In genomic region chr7:114047889-114048288, GRCh38 we compare ENCODE assay signal across 9 cellular contexts.
DNase-seq lines count a peak whose midpoint lies in the region; ATAC-seq and TF ChIP-seq lines count a peak whose summit lies in the region.
"Had no signal": no experiment of that assay in that cellular context is flagged by ENCODE, and none has a peak within 500 bp of the region (broad histone marks: within the 10 kb centered on the region; RNA-seq: fewer than 3 reads in every experiment).

No MANE protein-coding gene starts in this region.

- H3K36me3 ChIP-seq in MG63 (no peaks in the 10 kb centered on the region), lung (ENCODE audit: control insufficient read depth in 2 of 2, insufficient read depth in 2 of 2, low read length in 2 of 2) (no peaks in the 10 kb centered on the region)

- H3K4me1 ChIP-seq in lung (ENCODE audit: control insufficient read depth in 2 of 2, insufficient read depth in 2 of 2, low read length in 2 of 2) = no peaks in the 10 kb centered on the region

- H3K9me3 Mint-ChIP-seq in CD4-positive, alpha-beta T cell = no peaks in the 10 kb centered on the region

- no peak for ATAC-seq in CD4-positive, alpha-beta T cell (ENCODE audit: poor library complexity)
- ATAC-seq in lung (ENCODE audit: insufficient read depth, low FRiP score) = peak; percentile 27

- H3K27me3 Mint-ChIP-seq in CD4-positive, alpha-beta T cell = no peaks in the 10 kb centered on the region

- H3K9me3 ChIP-seq in CD4-positive, alpha-beta T cell (ENCODE audit: control insufficient read depth, low read length) = no peaks in the 10 kb centered on the region
- H3K9me3 ChIP-seq in MG63 (no peaks in the 10 kb centered on the region), lung (ENCODE audit: control insufficient read depth in 2 of 2, insufficient read depth in 1 of 2, low read length in 1 of 2) (peaks cover 0 to 1% of the 10 kb centered on the region in 2 donors)

- no peak overlapping the region for H3K27ac ChIP-seq in CD4-positive, alpha-beta T cell (ENCODE audit: low read depth, low read length)
- no peak overlapping the region for H3K27ac ChIP-seq in lung (ENCODE audit: low read depth in 1 of 2, low read length in 1 of 2)

- POLR2A ChIA-PET in CD4-positive, alpha-beta T cell (lab: Charles Lee) = interaction anchor here (0.7 kb wide), 1 partner anchor 21 kb away, joined by 3 read pairs; no protein-coding TSS in a partner anchor

- intact Hi-C loops in CD4-positive, alpha-beta T cell (cut with DNase I, micrococcal nuclease) = no loop called here

- CTCF ChIA-PET in CD4-positive, alpha-beta T cell (lab: Charles Lee) = no interaction called here

- peak overlapping the region; percentile 83 for H3K4me3 Mint-ChIP-seq in CD4-positive, alpha-beta T cell

- peak overlapping the region; percentile 40 for H3K4me3 ChIP-seq in MG63
- H3K4me3 ChIP-seq in lung = no peak overlapping the region

- H3K36me3 Mint-ChIP-seq in CD4-positive, alpha-beta T cell (ENCODE audit: low read depth) = no peaks in the 10 kb centered on the region

- no peak overlapping the region for H3K27ac Mint-ChIP-seq in CD4-positive, alpha-beta T cell

- H3K27me3 ChIP-seq in CD4-positive, alpha-beta T cell (ENCODE audit: control insufficient read depth, insufficient read depth, low read length) = no peaks in the 10 kb centered on the region
- H3K27me3 ChIP-seq in MG63 (no peaks in the 10 kb centered on the region), lung (ENCODE audit: control insufficient read depth, insufficient read depth) (no peaks in the 10 kb centered on the region)

- no peak for TF ChIP-seq CTCF in CD4-positive, alpha-beta T cell (IDR thresholded peaks at IDR 0.05)
- no peak for TF ChIP-seq CTCF in lung (IDR thresholded peaks at IDR 0.05; ENCODE audit: control extremely low read depth, extremely low read depth)

- WGBS in lung, 2 donors = 49 to 67% methylated on average over 2 of the region's 2 CpGs

- peaks cover 30% of the 10 kb centered on the region for H3K4me1 Mint-ChIP-seq in CD4-positive, alpha-beta T cell (ENCODE audit: low read depth)

- DNase-seq in CD4-positive, alpha-beta T cell = no peak
- no peak for DNase-seq in MG63
- DNase-seq in amniotic epithelial cell (ENCODE audit: low read depth) = peak; percentile 92
- no peak for DNase-seq in lung (ENCODE audit: low spot score)
- no peak for DNase-seq in LoVo (ENCODE audit: low spot score)
- DNase-seq in DMS79 treated with DMSO at 0.1 percent for 48 hours (lab: John Stamatoyannopoulos, UW) = no peak
- DNase-seq in D341Med (ENCODE audit: low spot score) = no peak
- DNase-seq in UCSD-AML1 (lab: John Stamatoyannopoulos, UW; ENCODE audit: unreplicated experiment) = no peak
- DNase-seq: amniotic stem cell had no signal
